1 cellular context compared by ENCODE assay signal in the genomic region with DNA sequence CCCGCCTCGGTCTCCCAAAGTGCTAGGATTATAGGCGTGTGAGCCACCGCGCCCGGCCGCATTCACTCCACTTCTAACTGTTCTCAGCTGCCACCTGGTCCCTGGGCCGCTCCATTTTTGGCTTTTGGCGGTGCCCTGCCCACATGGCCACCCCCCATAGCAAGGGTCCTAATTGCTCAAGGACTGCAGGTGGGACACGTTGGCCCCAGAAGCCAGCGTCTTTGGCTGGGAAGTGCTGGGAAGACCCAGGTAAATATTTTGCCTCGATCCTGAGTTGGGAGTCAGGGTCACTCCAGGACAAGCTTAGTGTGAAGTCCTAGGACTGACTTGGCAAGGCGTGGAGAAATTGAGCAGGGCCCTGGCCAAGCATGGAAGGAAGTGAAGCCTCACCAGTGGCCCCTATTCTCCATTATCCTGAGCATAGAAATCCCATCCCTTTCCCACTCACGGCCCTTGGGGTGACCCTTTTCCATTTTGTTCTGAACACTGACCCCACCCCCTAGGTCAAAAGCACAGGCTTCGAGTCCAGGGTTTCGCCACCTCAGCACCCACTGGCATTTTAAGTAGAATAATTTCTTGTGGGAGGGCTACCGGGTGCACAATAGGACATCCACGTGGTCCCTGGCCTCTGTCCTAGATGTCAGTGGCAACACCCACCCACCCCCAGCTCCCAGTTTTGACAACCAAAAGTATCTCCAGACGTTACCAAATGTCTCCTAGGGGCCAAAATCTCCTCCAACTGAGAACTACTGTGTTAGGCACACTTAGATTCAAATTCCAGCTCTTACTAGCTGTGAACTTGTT.
TF ChIP-seq lines count a peak whose summit lies in the region.

No MANE protein-coding gene starts in this region.

TF ChIP-seq in HepG2, 621 proteins besides CTCF, POLR2A, EP300 and RAD21:
- no peak for TF ChIP-seq ISL2 (CRISPR knock-in tag; IDR thresholded peaks at IDR 0.05)
- TF ChIP-seq, protein P1, sequence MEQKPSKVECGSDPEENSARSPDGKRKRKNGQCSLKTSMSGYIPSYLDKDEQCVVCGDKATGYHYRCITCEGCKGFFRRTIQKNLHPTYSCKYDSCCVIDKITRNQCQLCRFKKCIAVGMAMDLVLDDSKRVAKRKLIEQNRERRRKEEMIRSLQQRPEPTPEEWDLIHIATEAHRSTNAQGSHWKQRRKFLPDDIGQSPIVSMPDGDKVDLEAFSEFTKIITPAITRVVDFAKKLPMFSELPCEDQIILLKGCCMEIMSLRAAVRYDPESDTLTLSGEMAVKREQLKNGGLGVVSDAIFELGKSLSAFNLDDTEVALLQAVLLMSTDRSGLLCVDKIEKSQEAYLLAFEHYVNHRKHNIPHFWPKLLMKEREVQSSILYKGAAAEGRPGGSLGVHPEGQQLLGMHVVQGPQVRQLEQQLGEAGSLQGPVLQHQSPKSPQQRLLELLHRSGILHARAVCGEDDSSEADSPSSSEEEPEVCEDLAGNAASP (CRISPR knock-in tag; IDR thresholded peaks at IDR 0.05; ENCODE audit: borderline replicate concordance), result peak; percentile 76; the same call in 1 of the 2 replicates
- TF ChIP-seq, protein P2, sequence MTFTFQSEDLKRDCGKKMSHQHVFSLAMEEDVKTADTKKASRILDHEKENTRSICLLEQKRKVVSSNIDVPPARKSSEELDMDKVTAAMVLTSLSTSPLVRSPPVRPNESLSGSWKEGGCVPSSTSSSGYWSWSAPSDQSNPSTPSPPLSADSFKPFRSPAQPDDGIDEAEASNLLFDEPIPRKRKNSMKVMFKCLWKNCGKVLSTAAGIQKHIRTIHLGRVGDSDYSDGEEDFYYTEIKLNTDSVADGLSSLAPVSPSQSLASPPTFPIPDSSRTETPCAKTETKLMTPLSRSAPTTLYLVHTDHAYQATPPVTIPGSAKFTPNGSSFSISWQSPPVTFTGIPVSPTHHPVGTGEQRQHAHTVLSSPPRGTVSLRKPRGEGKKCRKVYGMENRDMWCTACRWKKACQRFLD (CRISPR knock-in tag; IDR thresholded peaks at IDR 0.05; ENCODE audit: borderline replicate concordance), result no peak
- TF ChIP-seq MXD4 (CRISPR knock-in tag; IDR thresholded peaks at IDR 0.05), result no peak
- TF ChIP-seq, protein P3, sequence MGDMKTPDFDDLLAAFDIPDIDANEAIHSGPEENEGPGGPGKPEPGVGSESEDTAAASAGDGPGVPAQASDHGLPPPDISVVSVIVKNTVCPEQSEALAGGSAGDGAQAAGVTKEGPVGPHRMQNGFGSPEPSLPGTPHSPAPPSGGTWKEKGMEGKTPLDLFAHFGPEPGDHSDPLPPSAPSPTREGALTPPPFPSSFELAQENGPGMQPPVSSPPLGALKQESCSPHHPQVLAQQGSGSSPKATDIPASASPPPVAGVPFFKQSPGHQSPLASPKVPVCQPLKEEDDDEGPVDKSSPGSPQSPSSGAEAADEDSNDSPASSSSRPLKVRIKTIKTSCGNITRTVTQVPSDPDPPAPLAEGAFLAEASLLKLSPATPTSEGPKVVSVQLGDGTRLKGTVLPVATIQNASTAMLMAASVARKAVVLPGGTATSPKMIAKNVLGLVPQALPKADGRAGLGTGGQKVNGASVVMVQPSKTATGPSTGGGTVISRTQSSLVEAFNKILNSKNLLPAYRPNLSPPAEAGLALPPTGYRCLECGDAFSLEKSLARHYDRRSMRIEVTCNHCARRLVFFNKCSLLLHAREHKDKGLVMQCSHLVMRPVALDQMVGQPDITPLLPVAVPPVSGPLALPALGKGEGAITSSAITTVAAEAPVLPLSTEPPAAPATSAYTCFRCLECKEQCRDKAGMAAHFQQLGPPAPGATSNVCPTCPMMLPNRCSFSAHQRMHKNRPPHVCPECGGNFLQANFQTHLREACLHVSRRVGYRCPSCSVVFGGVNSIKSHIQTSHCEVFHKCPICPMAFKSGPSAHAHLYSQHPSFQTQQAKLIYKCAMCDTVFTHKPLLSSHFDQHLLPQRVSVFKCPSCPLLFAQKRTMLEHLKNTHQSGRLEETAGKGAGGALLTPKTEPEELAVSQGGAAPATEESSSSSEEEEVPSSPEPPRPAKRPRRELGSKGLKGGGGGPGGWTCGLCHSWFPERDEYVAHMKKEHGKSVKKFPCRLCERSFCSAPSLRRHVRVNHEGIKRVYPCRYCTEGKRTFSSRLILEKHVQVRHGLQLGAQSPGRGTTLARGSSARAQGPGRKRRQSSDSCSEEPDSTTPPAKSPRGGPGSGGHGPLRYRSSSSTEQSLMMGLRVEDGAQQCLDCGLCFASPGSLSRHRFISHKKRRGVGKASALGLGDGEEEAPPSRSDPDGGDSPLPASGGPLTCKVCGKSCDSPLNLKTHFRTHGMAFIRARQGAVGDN (CRISPR knock-in tag; IDR thresholded peaks at IDR 0.05), result peak; percentile 44
- 0 out of 2 replicates have a peak, but pooled peaks have one; percentile 34 for TF ChIP-seq ZBTB38 (CRISPR knock-in tag; IDR thresholded peaks at IDR 0.05)
